Comparison of ENCODE assay signal across 8 cellular contexts in genomic region chr2:201072201-201072530, GRCh38. TPM values are rescaled to one million over a fixed set of nuclear protein-coding genes. Genes with fewer than 3 reads are reported as not detected.
DNase-seq lines count a peak whose midpoint lies in the region; ATAC-seq and TF ChIP-seq lines count a peak whose summit lies in the region.

No MANE protein-coding gene starts in this region.

- TF ChIP-seq CTCF in choroid plexus epithelial cell (conservative IDR thresholded peaks at IDR 0.05; ENCODE audit: low read depth, low read length): no peak

- ATAC-seq in GM19351 (IDR thresholded peaks at IDR 0.05; ENCODE audit: unreplicated experiment): peak; percentile 0
- ATAC-seq in natural killer cell treated with Interleukin-12 subunit alpha and Interleukin-12 subunit beta and Interleukin-15 and Interleukin-18, amount 100 ng/mL, for 72 hours: no peak
- ATAC-seq in GM21360 (IDR thresholded peaks at IDR 0.05; ENCODE audit: unreplicated experiment): no peak

- H3K4me3 ChIP-seq in choroid plexus epithelial cell (ENCODE audit: low read depth, low read length): peak overlapping the region; percentile 86

- H3K4me3 Mint-ChIP-seq in IgD-negative memory B cell: peak overlapping the region; percentile 94 to 99 (median 96)
- H3K4me3 Mint-ChIP-seq in natural killer cell treated with Interleukin-12 subunit alpha and Interleukin-12 subunit beta and Interleukin-15 and Interleukin-18, amount 100 ng/mL, for 72 hours: peak overlapping the region; percentile 91

- H3K4me1 Mint-ChIP-seq in IgD-negative memory B cell: peaks cover 30 to 35% (median 33%) of the 10 kb centered on the region in 3 donors
- H3K4me1 Mint-ChIP-seq in natural killer cell treated with Interleukin-12 subunit alpha and Interleukin-12 subunit beta and Interleukin-15 and Interleukin-18, amount 100 ng/mL, for 72 hours (ENCODE audit: low read depth in 2 of 2): peaks cover 33 to 44% of the 10 kb centered on the region in 2 donors

- H3K27ac Mint-ChIP-seq in IgD-negative memory B cell: peak overlapping the region; percentile 93 to 98 (median 97)
- peak overlapping the region; percentile 87 to 91 for H3K27ac Mint-ChIP-seq in natural killer cell treated with Interleukin-12 subunit alpha and Interleukin-12 subunit beta and Interleukin-15 and Interleukin-18, amount 100 ng/mL, for 72 hours

- H3K27me3 Mint-ChIP-seq in IgD-negative memory B cell: no peaks in the 10 kb centered on the region
- H3K27me3 Mint-ChIP-seq in natural killer cell treated with Interleukin-12 subunit alpha and Interleukin-12 subunit beta and Interleukin-15 and Interleukin-18, amount 100 ng/mL, for 72 hours: no peaks in the 10 kb centered on the region

- no peaks in the 10 kb centered on the region for H3K36me3 Mint-ChIP-seq in IgD-negative memory B cell
- peaks cover 8% of the 10 kb centered on the region for H3K36me3 Mint-ChIP-seq in natural killer cell treated with Interleukin-12 subunit alpha and Interleukin-12 subunit beta and Interleukin-15 and Interleukin-18, amount 100 ng/mL, for 72 hours

- no peaks in the 10 kb centered on the region for H3K9me3 Mint-ChIP-seq in IgD-negative memory B cell
- no peaks in the 10 kb centered on the region for H3K9me3 Mint-ChIP-seq in natural killer cell treated with Interleukin-12 subunit alpha and Interleukin-12 subunit beta and Interleukin-15 and Interleukin-18, amount 100 ng/mL, for 72 hours

- DNase-seq in choroid plexus epithelial cell (ENCODE audit: low read depth) (no peak), NCI-H446 (lab: John Stamatoyannopoulos, UW) (no peak), iPS-NIHi11 (ENCODE audit: low spot score) (no peak), dermis blood vessel endothelial cell (no peak)
- DNase-seq in natural killer cell treated with Interleukin-12 subunit alpha and Interleukin-12 subunit beta and Interleukin-15 and Interleukin-18, amount 100 ng/mL, for 72 hours (ENCODE audit: low spot score): no peak

RNA-seq across cellular contexts. Expression of gene NDUFB3, which starts 0.4 kb away (rescaled TPM):
- 188 TPM for polyA plus RNA-seq in IgD-negative memory B cell
- 100 to 1,000 TPM; 104 to 124 TPM for total RNA-seq in natural killer cell treated with Interleukin-12 subunit alpha and Interleukin-12 subunit beta and Interleukin-15 and Interleukin-18, amount 100 ng/mL, for 72 hours
- 82.0 and 92.2 TPM in 2 replicates for total RNA-seq in dermis blood vessel endothelial cell

RNA-seq across cellular contexts. Expression of gene HYCC2, which starts 0.7 kb away (rescaled TPM):
- 15.1 TPM for polyA plus RNA-seq in IgD-negative memory B cell
- 10 to 100 TPM; 55.0 to 64.6 TPM for total RNA-seq in natural killer cell treated with Interleukin-12 subunit alpha and Interleukin-12 subunit beta and Interleukin-15 and Interleukin-18, amount 100 ng/mL, for 72 hours
- total RNA-seq in dermis blood vessel endothelial cell: 13.6 and 14.2 TPM in 2 replicates

RNA-seq across cellular contexts. Expression of gene CFLAR, which starts 43.8 kb away (rescaled TPM):
- 104 TPM for polyA plus RNA-seq in IgD-negative memory B cell
- total RNA-seq in natural killer cell treated with Interleukin-12 subunit alpha and Interleukin-12 subunit beta and Interleukin-15 and Interleukin-18, amount 100 ng/mL, for 72 hours: 100 to 1,000 TPM; 366 to 438 TPM
- 174 and 316 TPM in 2 replicates for total RNA-seq in dermis blood vessel endothelial cell
